1 cellular context compared by ENCODE assay signal in genomic region chr2:106304612-106305184, GRCh38.
TF ChIP-seq lines count a peak whose summit lies in the region.

No MANE protein-coding gene starts in this region.

TF ChIP-seq in HepG2, 621 proteins besides CTCF, POLR2A, EP300 and RAD21 (continued from another document):
- TF ChIP-seq ZNF256 (CRISPR knock-in tag; conservative IDR thresholded peaks at IDR 0.05) = 0 out of 2 replicates have a peak, but pooled peaks have one; percentile 50
- TF ChIP-seq KDM3A (CRISPR knock-in tag; IDR thresholded peaks at IDR 0.05; ENCODE audit: low read depth) = no peak
- TF ChIP-seq KLF12 (CRISPR knock-in tag; IDR thresholded peaks at IDR 0.05; ENCODE audit: borderline replicate concordance) = no peak
- no peak for TF ChIP-seq ZNF441 (CRISPR knock-in tag; IDR thresholded peaks at IDR 0.05; ENCODE audit: borderline replicate concordance)
- TF ChIP-seq ZNF326 (CRISPR knock-in tag; IDR thresholded peaks at IDR 0.05; ENCODE audit: borderline replicate concordance) = no peak
- peak; percentile 23; the same call in 1 of the 2 replicates for TF ChIP-seq ZBTB33 (CRISPR knock-in tag; IDR thresholded peaks at IDR 0.05)
- no peak for TF ChIP-seq ZBTB40 (IDR thresholded peaks at IDR 0.05)
- TF ChIP-seq ZBTB40 (CRISPR knock-in tag; IDR thresholded peaks at IDR 0.05) = no peak
- TF ChIP-seq NFE2 (CRISPR knock-in tag; IDR thresholded peaks at IDR 0.05) = no peak
- no peak for TF ChIP-seq ELF1 (CRISPR knock-in tag; IDR thresholded peaks at IDR 0.05)
- TF ChIP-seq ZBTB25 (CRISPR knock-in tag; IDR thresholded peaks at IDR 0.05) = no peak
- no peak for TF ChIP-seq TFE3 (CRISPR knock-in tag; IDR thresholded peaks at IDR 0.05)
- TF ChIP-seq ZNF136 (CRISPR knock-in tag; IDR thresholded peaks at IDR 0.05; ENCODE audit: low read depth) = 0 out of 2 replicates have a peak, but pooled peaks have one; percentile 69
- peak; percentile 89 for TF ChIP-seq ZNF780A (CRISPR knock-in tag; IDR thresholded peaks at IDR 0.05)
- peak; percentile 98 for TF ChIP-seq ZNF549 (CRISPR knock-in tag; IDR thresholded peaks at IDR 0.05)
